12 cellular contexts compared by ENCODE assay signal in genomic region chr3:180640987-180641386, GRCh38. TPM values are rescaled to one million over a fixed set of nuclear protein-coding genes. Genes with fewer than 3 reads are reported as not detected.
"Had no signal": no experiment of that assay in that cellular context is flagged by ENCODE, and none has a peak within 500 bp of the region (broad histone marks: within the 10 kb centered on the region; RNA-seq: fewer than 3 reads in every experiment).

No MANE protein-coding gene starts in this region.

- ATAC-seq: GM23338, HCT116 had no signal

- H3K9me3 ChIP-seq: HAP-1 had no signal

- FAIRE-seq: H1, H54 had no signal

- H3K4me1 ChIP-seq: HAP-1 had no signal

- DNase-seq: GM23248, GOT3, H7, H9, HCEC 1CT, HFFc6 had no signal

- H3K36me3 ChIP-seq: HAP-1 had no signal

- H3K27ac ChIP-seq: GM23248 had no signal

- H2AFZ ChIP-seq: GM23248, GM23338 had no signal

- H3K4me2 ChIP-seq: GM23338 had no signal

- H3K4me3 ChIP-seq: GM23248, GM23338, HAP-1 had no signal

- H3K9ac ChIP-seq: GM23248 had no signal

RNA-seq across cellular contexts. Expression of gene CCDC39, which starts 38.3 kb away (rescaled TPM):
- total RNA-seq: GM23248, H4, HFFc6 had no signal
- polyA plus RNA-seq: GM23248 had no signal
